ENCODE assay signal across 1 cellular context in the genomic region with DNA sequence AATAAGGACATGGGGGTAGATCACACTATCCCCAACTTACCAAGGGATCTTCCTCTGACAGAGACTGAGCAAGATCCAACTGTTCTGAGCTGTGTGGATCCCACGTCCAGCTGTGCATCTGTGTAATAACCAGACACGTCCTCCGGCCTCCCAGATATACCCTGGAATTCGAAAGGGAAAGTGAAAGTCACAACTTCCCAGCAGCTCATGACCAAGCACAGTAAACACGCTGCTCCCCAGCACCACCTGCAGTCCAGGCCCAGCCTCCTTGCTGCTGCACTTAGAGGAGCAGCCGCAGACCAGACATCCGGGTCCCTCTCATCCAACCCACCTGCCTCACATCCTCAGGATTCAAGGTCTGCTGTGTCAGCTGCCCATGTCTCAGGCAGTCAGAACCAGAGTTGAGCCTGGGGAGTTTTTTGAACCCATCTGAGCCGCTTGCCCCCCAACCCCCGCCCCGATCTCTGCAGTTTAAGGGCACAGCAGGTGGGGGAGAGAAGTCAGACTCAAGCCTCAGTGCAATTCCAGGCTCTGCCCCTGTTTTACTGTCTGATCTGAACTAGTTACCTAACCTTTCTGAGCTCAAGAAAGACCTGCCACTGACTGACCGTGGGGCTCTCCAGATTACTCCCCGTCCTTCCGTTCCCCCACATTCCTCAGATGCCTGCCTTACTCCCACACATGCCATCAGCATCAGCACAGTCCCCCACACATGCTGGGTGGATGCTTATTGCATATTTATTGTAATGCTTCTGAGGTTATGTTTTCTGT.
TF ChIP-seq lines count a peak whose summit lies in the region.

A gene with protein sequence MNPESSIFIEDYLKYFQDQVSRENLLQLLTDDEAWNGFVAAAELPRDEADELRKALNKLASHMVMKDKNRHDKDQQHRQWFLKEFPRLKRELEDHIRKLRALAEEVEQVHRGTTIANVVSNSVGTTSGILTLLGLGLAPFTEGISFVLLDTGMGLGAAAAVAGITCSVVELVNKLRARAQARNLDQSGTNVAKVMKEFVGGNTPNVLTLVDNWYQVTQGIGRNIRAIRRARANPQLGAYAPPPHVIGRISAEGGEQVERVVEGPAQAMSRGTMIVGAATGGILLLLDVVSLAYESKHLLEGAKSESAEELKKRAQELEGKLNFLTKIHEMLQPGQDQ (minus strand): TSS at position 127 of the 771 bp plus-strand sequence. CDS start 6,365 bp downstream, outside the sequence.

TF ChIP-seq in HCT116, 20 proteins besides CTCF, POLR2A, EP300 and RAD21 (continued from another document):
- TF ChIP-seq REST (IDR thresholded peaks at IDR 0.05; ENCODE audit: low read depth), result no peak
- TF ChIP-seq, protein P1, sequence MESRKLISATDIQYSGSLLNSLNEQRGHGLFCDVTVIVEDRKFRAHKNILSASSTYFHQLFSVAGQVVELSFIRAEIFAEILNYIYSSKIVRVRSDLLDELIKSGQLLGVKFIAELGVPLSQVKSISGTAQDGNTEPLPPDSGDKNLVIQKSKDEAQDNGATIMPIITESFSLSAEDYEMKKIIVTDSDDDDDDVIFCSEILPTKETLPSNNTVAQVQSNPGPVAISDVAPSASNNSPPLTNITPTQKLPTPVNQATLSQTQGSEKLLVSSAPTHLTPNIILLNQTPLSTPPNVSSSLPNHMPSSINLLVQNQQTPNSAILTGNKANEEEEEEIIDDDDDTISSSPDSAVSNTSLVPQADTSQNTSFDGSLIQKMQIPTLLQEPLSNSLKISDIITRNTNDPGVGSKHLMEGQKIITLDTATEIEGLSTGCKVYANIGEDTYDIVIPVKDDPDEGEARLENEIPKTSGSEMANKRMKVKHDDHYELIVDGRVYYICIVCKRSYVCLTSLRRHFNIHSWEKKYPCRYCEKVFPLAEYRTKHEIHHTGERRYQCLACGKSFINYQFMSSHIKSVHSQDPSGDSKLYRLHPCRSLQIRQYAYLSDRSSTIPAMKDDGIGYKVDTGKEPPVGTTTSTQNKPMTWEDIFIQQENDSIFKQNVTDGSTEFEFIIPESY (IDR thresholded peaks at IDR 0.05; ENCODE audit: extremely low read depth, insufficient replicate concordance, low read length), result no peak
- no peak for TF ChIP-seq YY1 (IDR thresholded peaks at IDR 0.05; ENCODE audit: extremely low read depth, insufficient replicate concordance, low read depth, low read length)
- no peak for TF ChIP-seq ZNF274 (IDR thresholded peaks at IDR 0.05; ENCODE audit: low read depth, low read length)
- no peak for TF ChIP-seq EZH2 (IDR thresholded peaks at IDR 0.05)
- peak; percentile 77; the same call in 1 of the 2 replicates for TF ChIP-seq SIN3A (IDR thresholded peaks at IDR 0.05; ENCODE audit: low read depth)
- peak; percentile 78 for TF ChIP-seq POLR2AphosphoS5 (IDR thresholded peaks at IDR 0.05; ENCODE audit: low read depth, low read length)
- TF ChIP-seq EZH2phosphoT487 (IDR thresholded peaks at IDR 0.05; ENCODE audit: borderline replicate concordance), result no peak
- TF ChIP-seq FOSL1 (IDR thresholded peaks at IDR 0.05; ENCODE audit: low read depth), result no peak
